ENCODE assay signal across 8 cellular contexts in genomic region chr3:125051715-125052581, GRCh38. TPM values are rescaled to one million over a fixed set of nuclear protein-coding genes. Genes with fewer than 3 reads are reported as not detected.
DNase-seq lines count a peak whose midpoint lies in the region; ATAC-seq and FAIRE-seq lines count a peak whose summit lies in the region.

No MANE protein-coding gene starts in this region.

- peaks cover 34% of the 10 kb centered on the region for H3K4me1 ChIP-seq in SJCRH30

- no peaks in the 10 kb centered on the region for H3K27me3 ChIP-seq in SJCRH30

- 0 out of 2 replicates have a peak overlapping the region, but pooled peaks have one; percentile 0 for H3K4me3 ChIP-seq in SJCRH30

- 0 out of 2 replicates have a peak overlapping the region, but pooled peaks have one; percentile 3 for H3K27ac ChIP-seq in SJCRH30

- peaks cover 6% of the 10 kb centered on the region for H3K36me3 ChIP-seq in SJCRH30

- H3K9me3 ChIP-seq in SJCRH30 (replicated peaks), result no peaks in the 10 kb centered on the region

- DNase-seq in GM19239 (ENCODE audit: insufficient read length, low spot score) (peak; percentile 50), SJCRH30 (peak; percentile 73 to 83), hepatic stellate cell (ENCODE audit: low spot score) (peak; percentile 71), NCI-H1694 (lab: John Stamatoyannopoulos, UW) (no peak)
- peak; percentile 45 for DNase-seq in activated naive CD4-positive, alpha-beta T cell treated with anti-CD3 and anti-CD28 coated beads, Interleukin-2, amount 50 U/mL, for 16 hours
- DNase-seq in stimulated activated CD4-positive, alpha-beta T cell treated with anti-CD3 and anti-CD28 coated beads, Interleukin-12 subunit alpha, Interleukin-12 subunit beta, amount 100 ng/mL, for 24 hours (ENCODE audit: low read depth in 2 of 2), result peak; percentile 41 to 50

- no peak for ATAC-seq in HG03442 (IDR thresholded peaks at IDR 0.05; ENCODE audit: unreplicated experiment)
- ATAC-seq in GM21786 (IDR thresholded peaks at IDR 0.05; ENCODE audit: unreplicated experiment), result no peak

- FAIRE-seq in GM19239 (lab: Jason Lieb, UNC), result peak; percentile 86

RNA-seq across cellular contexts. Expression of gene HEG1, which starts 3.8 kb away (rescaled TPM):
- 23.3 and 23.9 TPM in 2 replicates for total RNA-seq in SJCRH30 (2014; rRNA removed; shearing (Covaris generic))
